ENCODE assay signal across 1 cellular context in the genomic region with DNA sequence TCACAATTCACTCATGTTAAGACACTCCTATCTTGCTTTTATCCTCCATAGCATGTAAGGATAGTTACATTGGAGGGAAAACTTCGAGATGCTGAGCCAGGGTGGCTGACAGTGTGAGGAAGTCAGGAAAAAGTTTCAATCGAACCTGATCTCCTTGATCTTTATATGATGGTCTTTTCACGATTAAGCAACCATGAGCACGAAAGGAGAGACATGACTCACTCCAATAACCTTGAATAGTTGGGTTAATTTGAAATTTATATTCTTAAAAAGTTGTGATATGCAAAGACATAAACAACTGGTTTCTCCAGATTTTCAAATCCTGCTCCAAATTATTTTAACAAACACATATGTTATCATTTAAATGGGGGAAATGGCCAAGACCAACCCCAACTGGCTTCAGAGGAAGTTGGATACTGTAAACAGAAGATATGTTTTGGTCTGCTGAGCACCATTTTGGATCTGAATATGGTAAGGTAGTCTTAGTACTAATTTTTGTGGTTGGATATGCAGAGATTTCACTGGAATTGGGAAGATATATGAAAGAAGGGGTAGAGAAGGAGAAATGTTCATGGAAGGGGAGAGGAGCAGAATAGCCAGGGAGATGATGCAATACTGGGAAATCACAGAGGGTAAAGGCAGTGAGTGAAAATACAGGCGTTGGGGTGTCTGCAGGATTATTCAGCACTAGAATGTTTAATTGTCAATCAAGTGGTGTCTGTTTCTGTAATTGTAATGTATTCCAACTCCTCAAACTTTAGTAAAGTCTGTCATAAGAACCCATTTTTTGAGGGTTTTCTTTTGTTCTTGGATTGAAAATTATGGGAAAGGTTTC.
TF ChIP-seq lines count a peak whose summit lies in the region.

No MANE protein-coding gene starts in this region.

TF ChIP-seq in HEK293, 187 proteins besides CTCF, POLR2A, EP300 and RAD21 (continued from another document):
- TF ChIP-seq PRDM6 (tag by site-specific recombination; IDR thresholded peaks at IDR 0.05) = no peak
- no peak for TF ChIP-seq ZNF114 (tag by site-specific recombination; IDR thresholded peaks at IDR 0.05)
- no peak for TF ChIP-seq ZNF423 (tag by site-specific recombination; IDR thresholded peaks at IDR 0.05)
- no peak for TF ChIP-seq ZBTB26 (tag by site-specific recombination; optimal IDR thresholded peaks at IDR 0.05)
- TF ChIP-seq PRDM4 (tag by site-specific recombination; IDR thresholded peaks at IDR 0.05) = no peak
- no peak for TF ChIP-seq MZF1 (tag by site-specific recombination; IDR thresholded peaks at IDR 0.05; ENCODE audit: borderline replicate concordance)
- TF ChIP-seq ZBTB17 (tag by site-specific recombination; IDR thresholded peaks at IDR 0.05) = peak; percentile 41; the same call in 1 of the 2 replicates
- no peak for TF ChIP-seq KLF1 (tag by site-specific recombination; IDR thresholded peaks at IDR 0.05)
- TF ChIP-seq ZNF785 (tag by site-specific recombination; IDR thresholded peaks at IDR 0.05) = no peak
